8 cellular contexts compared by ENCODE assay signal in genomic region chr10:46285300-46285699, GRCh38. TPM values are rescaled to one million over a fixed set of nuclear protein-coding genes. Genes with fewer than 3 reads are reported as not detected.
DNase-seq lines count a peak whose midpoint lies in the region; ATAC-seq and TF ChIP-seq lines count a peak whose summit lies in the region.

No MANE protein-coding gene starts in this region.

- H3K4me2 ChIP-seq in KMS-11 (peak overlapping the region; percentile 89), parathyroid adenoma (ENCODE audit: low read length) (no peak overlapping the region)

- intact Hi-C loops in Calu3 (cut with micrococcal nuclease; ENCODE audit: unreplicated experiment), result no loop called here
- intact Hi-C loops in dorsolateral prefrontal cortex (cut with DNase I), result loop anchor here (5.0 to 10.0 kb wide), 2 partner anchors 42 to 50 kb away; no protein-coding TSS in a partner anchor

- H3K27ac ChIP-seq in KMS-11 (peak overlapping the region; percentile 13; the same call in 1 of the 2 replicates), dorsolateral prefrontal cortex (peak overlapping the region in 51 of 59 donors; percentile 18 to 95 (median 85)), parathyroid adenoma (peak overlapping the region; percentile 86)

- peaks cover 21% of the 10 kb centered on the region for H3K4me1 Mint-ChIP-seq in Calu3 (ENCODE audit: low read depth, unreplicated experiment)

- no peak for TF ChIP-seq CTCF in Calu3 (IDR thresholded peaks at IDR 0.05; ENCODE audit: unreplicated experiment)
- TF ChIP-seq CTCF in KMS-11 (conservative IDR thresholded peaks at IDR 0.05; ENCODE audit: low read depth, low read length), result no peak
- TF ChIP-seq CTCF in dorsolateral prefrontal cortex (IDR thresholded peaks at IDR 0.05 in 54 of 56, conservative IDR thresholded peaks at IDR 0.05 in 2 of 56; ENCODE audit: low read depth in 1 of 56, partially characterized antibody in 56 of 56), result no peak
- no peak for TF ChIP-seq CTCF in parathyroid adenoma (IDR thresholded peaks at IDR 0.05)

- H3K4me1 ChIP-seq in KMS-11 (ENCODE audit: low read depth, poor library complexity, severe bottlenecking), result peaks cover 23% of the 10 kb centered on the region
- H3K4me1 ChIP-seq in parathyroid adenoma, result peaks cover 18% of the 10 kb centered on the region

- H3K27me3 Mint-ChIP-seq in Calu3 (ENCODE audit: unreplicated experiment), result peaks cover 46% of the 10 kb centered on the region

- TSS peak; percentile 75 for BruUV-seq in Calu3 (replicated peaks; lab: Mats Ljungman, UMichigan)

- no peaks in the 10 kb centered on the region for H4K20me1 ChIP-seq in KMS-11 (ENCODE audit: insufficient read depth)

- H3K36me3 ChIP-seq in KMS-11 (ENCODE audit: insufficient read depth) (no peaks in the 10 kb centered on the region), parathyroid adenoma (ENCODE audit: control insufficient read depth, insufficient read depth, low read length) (no peaks in the 10 kb centered on the region)

- no peaks in the 10 kb centered on the region for H3K9me3 Mint-ChIP-seq in Calu3 (ENCODE audit: low read depth, unreplicated experiment)

- no peak overlapping the region for H3K27ac Mint-ChIP-seq in Calu3 (ENCODE audit: unreplicated experiment)

- H3K9me3 ChIP-seq in parathyroid adenoma (ENCODE audit: control insufficient read depth, low read length), result no peaks in the 10 kb centered on the region

- CTCF ChIA-PET in Calu3 (lab: Charles Lee), result interaction anchor here (1.1 kb wide), 1 partner anchor 34 kb away, joined by 4 read pairs; no protein-coding TSS in a partner anchor

- H2AFZ ChIP-seq in KMS-11 (ENCODE audit: low read depth), result peak overlapping the region; percentile 88
- H2AFZ ChIP-seq in parathyroid adenoma, result peak overlapping the region; percentile 93

- H3K79me2 ChIP-seq in KMS-11 (ENCODE audit: insufficient read depth, low read depth), result no peaks in the 10 kb centered on the region
- H3K79me2 ChIP-seq in parathyroid adenoma, result no peaks in the 10 kb centered on the region

- no peaks in the 10 kb centered on the region for H3K27me3 ChIP-seq in KMS-11 (ENCODE audit: insufficient read depth, low read depth)
- H3K27me3 ChIP-seq in dorsolateral prefrontal cortex, result no peaks in the 10 kb centered on the region
- H3K27me3 ChIP-seq in parathyroid adenoma (ENCODE audit: control insufficient read depth, insufficient read depth, low read length), result no peaks in the 10 kb centered on the region

- ATAC-seq in HG03442 (IDR thresholded peaks at IDR 0.05; ENCODE audit: unreplicated experiment) (no peak), HG03342 (IDR thresholded peaks at IDR 0.05; ENCODE audit: unreplicated experiment) (no peak)

- DNase-seq in Calu3 (no peak), dorsolateral prefrontal cortex (peak in 2 of 10 donors; percentile 14 to 26), C1 segment of cervical spinal cord (lab: John Stamatoyannopoulos, UW) (no peak), SW480 (ENCODE audit: low spot score) (no peak)

- H3K4me3 Mint-ChIP-seq in Calu3 (ENCODE audit: low read depth, unreplicated experiment), result peak overlapping the region; percentile 69

- peak overlapping the region; percentile 51; the same call in 1 of the 2 replicates for H3K9ac ChIP-seq in KMS-11
- no peak overlapping the region for H3K9ac ChIP-seq in parathyroid adenoma

- H3K4me3 ChIP-seq in KMS-11 (IDR thresholded peaks at IDR 0.05; ENCODE audit: insufficient read depth, low read depth, low read length) (no peak overlapping the region), dorsolateral prefrontal cortex (peak overlapping the region; percentile 41 to 93 (median 75)), parathyroid adenoma (ENCODE audit: low read depth, low read length) (peak overlapping the region; percentile 56)

- peaks cover 15% of the 10 kb centered on the region for H3K36me3 Mint-ChIP-seq in Calu3 (ENCODE audit: insufficient read depth, unreplicated experiment)

RNA-seq across cellular contexts. Expression of gene ANTXRL, which starts 1.5 kb away (rescaled TPM):
- total RNA-seq in Calu3 (2022) (not detected in 2 replicates), dorsolateral prefrontal cortex (1 to 10 TPM in 1 of 120 experiments, under 1 TPM in 16, not detected in 103; 0.14 to 1.5 (median 0.30) TPM)

Comparison
In these comparisons a context has a peak if more than half of its experiments do, and no peak if none do; other contexts are left out.
1. H3K27ac ChIP-seq: peak in every context shown above with its lines; median percentile 86 in parathyroid adenoma; 85 in dorsolateral prefrontal cortex; 13 in KMS-11.